In the genomic region with DNA sequence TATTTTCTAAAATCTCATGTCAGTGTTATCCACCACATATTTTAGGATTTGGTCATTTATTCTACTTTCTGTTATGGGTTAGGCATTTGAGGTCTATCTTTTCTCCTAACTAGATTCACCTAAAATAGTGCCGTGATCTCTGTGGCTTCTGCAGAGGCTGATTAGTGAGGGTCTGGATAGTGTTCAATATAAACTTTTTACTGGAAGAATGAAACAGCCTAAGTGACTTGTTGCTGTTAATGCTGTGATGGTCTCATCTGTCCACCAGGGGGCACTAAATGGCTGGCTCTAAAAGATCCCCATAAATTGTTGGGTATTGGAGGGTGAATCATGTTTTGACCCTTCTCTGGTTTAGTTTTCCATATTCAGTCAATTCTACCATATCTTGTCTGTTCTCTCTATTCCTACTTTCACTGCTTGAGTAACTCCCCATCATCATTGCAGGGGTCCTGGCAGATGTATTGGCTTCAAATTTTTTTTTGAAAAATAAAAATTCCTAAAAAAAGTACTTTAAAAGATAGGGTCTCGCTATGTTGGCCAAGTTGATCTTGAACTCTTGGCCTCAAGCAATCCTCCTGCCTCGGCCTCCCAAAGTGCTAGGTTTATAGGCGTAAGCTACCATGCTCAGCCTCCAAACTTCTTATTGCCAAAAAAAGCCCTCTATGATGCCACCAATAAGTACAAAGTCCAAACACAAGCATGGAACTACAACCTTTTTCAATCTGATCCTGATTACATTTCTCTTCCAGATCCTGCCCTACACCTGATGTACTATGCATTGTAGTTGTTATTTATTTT, we compare ENCODE assay signal across 1 cellular context.
TF ChIP-seq lines count a peak whose summit lies in the region.

No MANE protein-coding gene starts in this region.

TF ChIP-seq in HepG2, 621 proteins besides CTCF, POLR2A, EP300 and RAD21 (continued from another document and continues in another):
- TF ChIP-seq, protein P1, sequence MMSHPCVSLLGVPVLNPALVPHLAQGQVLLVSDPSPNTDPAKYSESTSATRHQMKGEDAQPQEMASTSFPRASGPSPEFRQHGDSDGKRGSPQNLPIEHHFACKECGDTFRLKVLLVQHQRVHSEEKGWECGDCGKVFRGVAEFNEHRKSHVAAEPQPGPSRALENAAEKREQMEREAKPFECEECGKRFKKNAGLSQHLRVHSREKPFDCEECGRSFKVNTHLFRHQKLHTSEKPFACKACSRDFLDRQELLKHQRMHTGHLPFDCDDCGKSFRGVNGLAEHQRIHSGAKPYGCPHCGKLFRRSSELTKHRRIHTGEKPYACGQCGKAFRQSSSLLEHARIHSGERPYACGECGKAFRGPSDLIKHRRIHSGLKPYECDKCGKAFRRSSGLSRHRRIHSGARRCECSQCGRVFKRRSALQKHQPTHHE (CRISPR knock-in tag; IDR thresholded peaks at IDR 0.05; ENCODE audit: borderline replicate concordance), result no peak
- TF ChIP-seq, protein P2, sequence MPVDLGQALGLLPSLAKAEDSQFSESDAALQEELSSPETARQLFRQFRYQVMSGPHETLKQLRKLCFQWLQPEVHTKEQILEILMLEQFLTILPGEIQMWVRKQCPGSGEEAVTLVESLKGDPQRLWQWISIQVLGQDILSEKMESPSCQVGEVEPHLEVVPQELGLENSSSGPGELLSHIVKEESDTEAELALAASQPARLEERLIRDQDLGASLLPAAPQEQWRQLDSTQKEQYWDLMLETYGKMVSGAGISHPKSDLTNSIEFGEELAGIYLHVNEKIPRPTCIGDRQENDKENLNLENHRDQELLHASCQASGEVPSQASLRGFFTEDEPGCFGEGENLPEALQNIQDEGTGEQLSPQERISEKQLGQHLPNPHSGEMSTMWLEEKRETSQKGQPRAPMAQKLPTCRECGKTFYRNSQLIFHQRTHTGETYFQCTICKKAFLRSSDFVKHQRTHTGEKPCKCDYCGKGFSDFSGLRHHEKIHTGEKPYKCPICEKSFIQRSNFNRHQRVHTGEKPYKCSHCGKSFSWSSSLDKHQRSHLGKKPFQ (CRISPR knock-in tag; IDR thresholded peaks at IDR 0.05; ENCODE audit: insufficient replicate concordance), result peak; percentile 85
- no peak for TF ChIP-seq SUZ12 (IDR thresholded peaks at IDR 0.05; ENCODE audit: low read depth, low read length)
- no peak for TF ChIP-seq NFKB2 (CRISPR knock-in tag; IDR thresholded peaks at IDR 0.05; ENCODE audit: borderline replicate concordance)
- no peak for TF ChIP-seq IRX3 (CRISPR knock-in tag; IDR thresholded peaks at IDR 0.05; ENCODE audit: borderline replicate concordance, low read depth)
- TF ChIP-seq ZNF253 (CRISPR knock-in tag; IDR thresholded peaks at IDR 0.05; ENCODE audit: borderline replicate concordance), result no peak
- no peak for TF ChIP-seq XBP1 (CRISPR knock-in tag; IDR thresholded peaks at IDR 0.05)
- no peak for TF ChIP-seq CREB1 (IDR thresholded peaks at IDR 0.05)
- no peak for TF ChIP-seq CREB1 (CRISPR knock-in tag; IDR thresholded peaks at IDR 0.05)
- no peak for TF ChIP-seq ZFX (CRISPR knock-in tag; IDR thresholded peaks at IDR 0.05; ENCODE audit: low read depth)
- TF ChIP-seq, protein P3, sequence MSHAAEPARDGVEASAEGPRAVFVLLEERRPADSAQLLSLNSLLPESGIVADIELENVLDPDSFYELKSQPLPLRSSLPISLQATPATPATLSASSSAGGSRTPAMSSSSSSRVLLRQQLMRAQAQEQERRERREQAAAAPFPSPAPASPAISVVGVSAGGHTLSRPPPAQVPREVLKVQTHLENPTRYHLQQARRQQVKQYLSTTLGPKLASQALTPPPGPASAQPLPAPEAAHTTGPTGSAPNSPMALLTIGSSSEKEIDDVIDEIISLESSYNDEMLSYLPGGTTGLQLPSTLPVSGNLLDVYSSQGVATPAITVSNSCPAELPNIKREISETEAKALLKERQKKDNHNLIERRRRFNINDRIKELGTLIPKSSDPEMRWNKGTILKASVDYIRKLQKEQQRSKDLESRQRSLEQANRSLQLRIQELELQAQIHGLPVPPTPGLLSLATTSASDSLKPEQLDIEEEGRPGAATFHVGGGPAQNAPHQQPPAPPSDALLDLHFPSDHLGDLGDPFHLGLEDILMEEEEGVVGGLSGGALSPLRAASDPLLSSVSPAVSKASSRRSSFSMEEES (CRISPR knock-in tag; IDR thresholded peaks at IDR 0.05), result no peak; the same call in 1 of the 2 replicates
- TF ChIP-seq, protein P4, sequence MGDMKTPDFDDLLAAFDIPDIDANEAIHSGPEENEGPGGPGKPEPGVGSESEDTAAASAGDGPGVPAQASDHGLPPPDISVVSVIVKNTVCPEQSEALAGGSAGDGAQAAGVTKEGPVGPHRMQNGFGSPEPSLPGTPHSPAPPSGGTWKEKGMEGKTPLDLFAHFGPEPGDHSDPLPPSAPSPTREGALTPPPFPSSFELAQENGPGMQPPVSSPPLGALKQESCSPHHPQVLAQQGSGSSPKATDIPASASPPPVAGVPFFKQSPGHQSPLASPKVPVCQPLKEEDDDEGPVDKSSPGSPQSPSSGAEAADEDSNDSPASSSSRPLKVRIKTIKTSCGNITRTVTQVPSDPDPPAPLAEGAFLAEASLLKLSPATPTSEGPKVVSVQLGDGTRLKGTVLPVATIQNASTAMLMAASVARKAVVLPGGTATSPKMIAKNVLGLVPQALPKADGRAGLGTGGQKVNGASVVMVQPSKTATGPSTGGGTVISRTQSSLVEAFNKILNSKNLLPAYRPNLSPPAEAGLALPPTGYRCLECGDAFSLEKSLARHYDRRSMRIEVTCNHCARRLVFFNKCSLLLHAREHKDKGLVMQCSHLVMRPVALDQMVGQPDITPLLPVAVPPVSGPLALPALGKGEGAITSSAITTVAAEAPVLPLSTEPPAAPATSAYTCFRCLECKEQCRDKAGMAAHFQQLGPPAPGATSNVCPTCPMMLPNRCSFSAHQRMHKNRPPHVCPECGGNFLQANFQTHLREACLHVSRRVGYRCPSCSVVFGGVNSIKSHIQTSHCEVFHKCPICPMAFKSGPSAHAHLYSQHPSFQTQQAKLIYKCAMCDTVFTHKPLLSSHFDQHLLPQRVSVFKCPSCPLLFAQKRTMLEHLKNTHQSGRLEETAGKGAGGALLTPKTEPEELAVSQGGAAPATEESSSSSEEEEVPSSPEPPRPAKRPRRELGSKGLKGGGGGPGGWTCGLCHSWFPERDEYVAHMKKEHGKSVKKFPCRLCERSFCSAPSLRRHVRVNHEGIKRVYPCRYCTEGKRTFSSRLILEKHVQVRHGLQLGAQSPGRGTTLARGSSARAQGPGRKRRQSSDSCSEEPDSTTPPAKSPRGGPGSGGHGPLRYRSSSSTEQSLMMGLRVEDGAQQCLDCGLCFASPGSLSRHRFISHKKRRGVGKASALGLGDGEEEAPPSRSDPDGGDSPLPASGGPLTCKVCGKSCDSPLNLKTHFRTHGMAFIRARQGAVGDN (CRISPR knock-in tag; IDR thresholded peaks at IDR 0.05), result no peak
- TF ChIP-seq HDAC6 (IDR thresholded peaks at IDR 0.05; ENCODE audit: low read depth, low read length), result no peak
- no peak for TF ChIP-seq TAF1 (CRISPR knock-in tag; IDR thresholded peaks at IDR 0.05)
- no peak for TF ChIP-seq CCDC6 (CRISPR knock-in tag; IDR thresholded peaks at IDR 0.05)
- TF ChIP-seq, protein P5, sequence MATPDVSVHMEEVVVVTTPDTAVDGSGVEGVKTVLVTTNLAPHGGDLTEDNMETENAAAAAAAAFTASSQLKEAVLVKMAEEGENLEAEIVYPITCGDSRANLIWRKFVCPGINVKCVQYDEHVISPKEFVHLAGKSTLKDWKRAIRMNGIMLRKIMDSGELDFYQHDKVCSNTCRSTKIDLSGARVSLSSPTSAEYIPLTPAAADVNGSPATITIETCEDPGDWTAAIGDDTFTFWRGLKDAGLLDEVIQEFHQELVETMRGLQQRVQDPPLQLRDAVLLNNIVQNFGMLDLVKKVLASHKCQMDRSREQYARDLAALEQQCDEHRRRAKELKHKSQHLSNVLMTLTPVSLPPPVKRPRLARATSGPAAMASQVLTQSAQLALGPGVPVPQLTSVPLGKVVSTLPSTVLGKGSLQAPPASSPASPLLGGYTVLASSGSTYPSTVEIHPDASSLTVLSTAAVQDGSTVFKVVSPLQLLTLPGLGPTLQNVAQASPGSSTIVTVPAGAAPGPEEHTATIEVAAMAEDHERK (CRISPR knock-in tag; IDR thresholded peaks at IDR 0.05; ENCODE audit: low read depth), result no peak
- no peak for TF ChIP-seq ZNF441 (CRISPR knock-in tag; IDR thresholded peaks at IDR 0.05; ENCODE audit: borderline replicate concordance)
- no peak for TF ChIP-seq CREM (IDR thresholded peaks at IDR 0.05)
- TF ChIP-seq CREM (CRISPR knock-in tag; IDR thresholded peaks at IDR 0.05), result no peak
- TF ChIP-seq TCF7 (IDR thresholded peaks at IDR 0.05; ENCODE audit: low read depth), result no peak
- no peak for TF ChIP-seq ZNF841 (CRISPR knock-in tag; IDR thresholded peaks at IDR 0.05; ENCODE audit: borderline replicate concordance)
- no peak for TF ChIP-seq WIZ (CRISPR knock-in tag; IDR thresholded peaks at IDR 0.05)
- TF ChIP-seq, protein P6, sequence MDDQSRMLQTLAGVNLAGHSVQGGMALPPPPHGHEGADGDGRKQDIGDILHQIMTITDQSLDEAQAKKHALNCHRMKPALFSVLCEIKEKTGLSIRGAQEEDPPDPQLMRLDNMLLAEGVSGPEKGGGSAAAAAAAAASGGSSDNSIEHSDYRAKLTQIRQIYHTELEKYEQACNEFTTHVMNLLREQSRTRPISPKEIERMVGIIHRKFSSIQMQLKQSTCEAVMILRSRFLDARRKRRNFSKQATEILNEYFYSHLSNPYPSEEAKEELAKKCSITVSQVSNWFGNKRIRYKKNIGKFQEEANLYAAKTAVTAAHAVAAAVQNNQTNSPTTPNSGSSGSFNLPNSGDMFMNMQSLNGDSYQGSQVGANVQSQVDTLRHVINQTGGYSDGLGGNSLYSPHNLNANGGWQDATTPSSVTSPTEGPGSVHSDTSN (CRISPR knock-in tag; IDR thresholded peaks at IDR 0.05; ENCODE audit: borderline replicate concordance), result no peak
- peak; percentile 64; the same call in 1 of the 2 replicates for TF ChIP-seq ELF3 (CRISPR knock-in tag; IDR thresholded peaks at IDR 0.05)
- TF ChIP-seq ZNF724P (CRISPR knock-in tag; IDR thresholded peaks at IDR 0.05; ENCODE audit: borderline replicate concordance), result peak; percentile 52; the same call in 1 of the 2 replicates
- TF ChIP-seq ZNF781 (CRISPR knock-in tag; IDR thresholded peaks at IDR 0.05; ENCODE audit: borderline replicate concordance, not compliant biosample characterization), result no peak
- TF ChIP-seq, protein P7, sequence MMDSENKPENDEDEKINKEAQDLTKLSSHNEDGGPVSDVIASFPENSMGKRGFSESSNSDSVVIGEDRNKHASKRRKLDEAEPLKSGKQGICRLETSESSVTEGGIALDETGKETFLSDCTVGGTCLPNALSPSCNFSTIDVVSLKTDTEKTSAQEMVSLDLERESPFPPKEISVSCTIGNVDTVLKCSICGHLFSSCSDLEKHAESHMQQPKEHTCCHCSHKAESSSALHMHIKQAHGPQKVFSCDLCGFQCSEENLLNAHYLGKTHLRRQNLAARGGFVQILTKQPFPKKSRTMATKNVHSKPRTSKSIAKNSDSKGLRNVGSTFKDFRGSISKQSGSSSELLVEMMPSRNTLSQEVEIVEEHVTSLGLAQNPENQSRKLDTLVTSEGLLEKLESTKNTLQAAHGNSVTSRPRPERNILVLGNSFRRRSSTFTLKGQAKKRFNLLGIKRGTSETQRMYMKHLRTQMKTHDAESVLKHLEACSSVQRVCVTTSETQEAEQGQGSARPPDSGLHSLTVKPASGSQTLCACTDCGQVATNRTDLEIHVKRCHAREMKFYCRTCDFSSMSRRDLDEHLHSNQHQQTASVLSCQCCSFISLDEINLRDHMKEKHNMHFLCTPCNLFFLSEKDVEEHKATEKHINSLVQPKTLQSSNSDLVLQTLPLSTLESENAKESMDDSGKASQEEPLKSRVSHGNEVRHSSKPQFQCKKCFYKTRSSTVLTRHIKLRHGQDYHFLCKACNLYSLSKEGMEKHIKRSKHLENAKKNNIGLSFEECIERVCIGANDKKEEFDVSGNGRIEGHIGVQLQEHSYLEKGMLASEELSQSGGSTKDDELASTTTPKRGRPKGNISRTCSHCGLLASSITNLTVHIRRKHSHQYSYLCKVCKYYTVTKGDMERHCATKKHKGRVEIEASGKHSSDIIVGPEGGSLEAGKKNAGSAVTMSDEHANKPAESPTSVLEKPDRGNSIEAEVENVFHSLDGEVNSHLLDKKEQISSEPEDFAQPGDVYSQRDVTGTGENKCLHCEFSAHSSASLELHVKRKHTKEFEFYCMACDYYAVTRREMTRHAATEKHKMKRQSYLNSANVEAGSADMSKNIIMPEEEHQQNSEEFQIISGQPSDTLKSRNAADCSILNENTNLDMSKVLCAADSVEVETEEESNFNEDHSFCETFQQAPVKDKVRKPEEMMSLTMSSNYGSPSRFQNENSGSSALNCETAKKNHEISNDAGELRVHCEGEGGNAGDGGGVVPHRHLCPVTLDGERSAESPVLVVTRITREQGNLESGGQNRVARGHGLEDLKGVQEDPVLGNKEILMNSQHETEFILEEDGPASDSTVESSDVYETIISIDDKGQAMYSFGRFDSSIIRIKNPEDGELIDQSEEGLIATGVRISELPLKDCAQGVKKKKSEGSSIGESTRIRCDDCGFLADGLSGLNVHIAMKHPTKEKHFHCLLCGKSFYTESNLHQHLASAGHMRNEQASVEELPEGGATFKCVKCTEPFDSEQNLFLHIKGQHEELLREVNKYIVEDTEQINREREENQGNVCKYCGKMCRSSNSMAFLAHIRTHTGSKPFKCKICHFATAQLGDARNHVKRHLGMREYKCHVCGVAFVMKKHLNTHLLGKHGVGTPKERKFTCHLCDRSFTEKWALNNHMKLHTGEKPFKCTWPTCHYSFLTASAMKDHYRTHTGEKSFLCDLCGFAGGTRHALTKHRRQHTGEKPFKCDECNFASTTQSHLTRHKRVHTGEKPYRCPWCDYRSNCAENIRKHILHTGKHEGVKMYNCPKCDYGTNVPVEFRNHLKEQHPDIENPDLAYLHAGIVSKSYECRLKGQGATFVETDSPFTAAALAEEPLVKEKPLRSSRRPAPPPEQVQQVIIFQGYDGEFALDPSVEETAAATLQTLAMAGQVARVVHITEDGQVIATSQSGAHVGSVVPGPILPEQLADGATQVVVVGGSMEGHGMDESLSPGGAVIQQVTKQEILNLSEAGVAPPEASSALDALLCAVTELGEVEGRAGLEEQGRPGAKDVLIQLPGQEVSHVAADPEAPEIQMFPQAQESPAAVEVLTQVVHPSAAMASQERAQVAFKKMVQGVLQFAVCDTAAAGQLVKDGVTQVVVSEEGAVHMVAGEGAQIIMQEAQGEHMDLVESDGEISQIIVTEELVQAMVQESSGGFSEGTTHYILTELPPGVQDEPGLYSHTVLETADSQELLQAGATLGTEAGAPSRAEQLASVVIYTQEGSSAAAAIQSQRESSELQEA (CRISPR knock-in tag; IDR thresholded peaks at IDR 0.05; ENCODE audit: not compliant biosample characterization), result no peak
- TF ChIP-seq, protein P8, sequence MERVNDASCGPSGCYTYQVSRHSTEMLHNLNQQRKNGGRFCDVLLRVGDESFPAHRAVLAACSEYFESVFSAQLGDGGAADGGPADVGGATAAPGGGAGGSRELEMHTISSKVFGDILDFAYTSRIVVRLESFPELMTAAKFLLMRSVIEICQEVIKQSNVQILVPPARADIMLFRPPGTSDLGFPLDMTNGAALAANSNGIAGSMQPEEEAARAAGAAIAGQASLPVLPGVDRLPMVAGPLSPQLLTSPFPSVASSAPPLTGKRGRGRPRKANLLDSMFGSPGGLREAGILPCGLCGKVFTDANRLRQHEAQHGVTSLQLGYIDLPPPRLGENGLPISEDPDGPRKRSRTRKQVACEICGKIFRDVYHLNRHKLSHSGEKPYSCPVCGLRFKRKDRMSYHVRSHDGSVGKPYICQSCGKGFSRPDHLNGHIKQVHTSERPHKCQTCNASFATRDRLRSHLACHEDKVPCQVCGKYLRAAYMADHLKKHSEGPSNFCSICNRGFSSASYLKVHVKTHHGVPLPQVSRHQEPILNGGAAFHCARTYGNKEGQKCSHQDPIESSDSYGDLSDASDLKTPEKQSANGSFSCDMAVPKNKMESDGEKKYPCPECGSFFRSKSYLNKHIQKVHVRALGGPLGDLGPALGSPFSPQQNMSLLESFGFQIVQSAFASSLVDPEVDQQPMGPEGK (CRISPR knock-in tag; IDR thresholded peaks at IDR 0.05), result peak; percentile 31; the same call in 1 of the 2 replicates
- TF ChIP-seq ZNF549 (CRISPR knock-in tag; IDR thresholded peaks at IDR 0.05), result no peak
- TF ChIP-seq, protein P9, sequence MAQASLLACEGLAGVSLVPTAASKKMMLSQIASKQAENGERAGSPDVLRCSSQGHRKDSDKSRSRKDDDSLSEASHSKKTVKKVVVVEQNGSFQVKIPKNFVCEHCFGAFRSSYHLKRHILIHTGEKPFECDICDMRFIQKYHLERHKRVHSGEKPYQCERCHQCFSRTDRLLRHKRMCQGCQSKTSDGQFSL (CRISPR knock-in tag; IDR thresholded peaks at IDR 0.05), result no peak
